9 cellular contexts compared by ENCODE assay signal in the genomic region with DNA sequence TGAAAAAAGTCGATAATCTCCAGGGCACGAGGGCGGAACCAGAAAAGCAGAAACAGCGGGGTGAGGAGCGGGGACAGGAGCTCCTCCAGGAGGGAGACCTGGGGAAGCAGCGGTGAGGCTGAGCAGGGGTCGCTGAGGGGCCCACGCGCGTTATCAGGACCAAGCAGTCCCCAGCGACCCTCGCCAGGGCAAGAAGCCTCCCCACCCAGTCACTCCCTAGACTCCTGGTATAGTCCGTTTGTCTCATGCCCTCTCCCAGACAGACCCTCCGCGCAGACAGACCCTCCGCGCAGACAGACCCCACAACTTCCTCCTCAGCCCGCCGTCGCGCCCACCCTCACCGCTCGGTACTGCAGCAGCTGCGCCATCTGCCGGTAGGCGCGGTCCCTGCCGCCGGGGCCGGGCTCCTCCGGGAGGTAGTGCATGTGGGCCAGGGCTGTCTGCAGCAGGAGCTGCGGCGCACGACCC. TPM values are rescaled to one million over a fixed set of nuclear protein-coding genes. Genes with fewer than 3 reads are reported as not detected.
A peak's percentile ranks its signal among the peaks of the same experiment; 100 is the strongest.
DNase-seq lines count a peak whose midpoint lies in the region; ATAC-seq and TF ChIP-seq lines count a peak whose summit lies in the region.
"Had no signal": no experiment of that assay in that cellular context is flagged by ENCODE, and none has a peak within 500 bp of the region (broad histone marks: within the 10 kb centered on the region; RNA-seq: fewer than 3 reads in every experiment).

No MANE protein-coding gene starts in this region.

- peak; percentile 57 for ATAC-seq in HG02588 (IDR thresholded peaks at IDR 0.05; ENCODE audit: unreplicated experiment)
- peak; percentile 53 to 56 for ATAC-seq in naive thymus-derived CD8-positive, alpha-beta T cell
- peak; percentile 76 to 78 for ATAC-seq in stimulated activated naive B cell treated with anti-CD40 and anti-IgM and Interleukin-4, amounts not matched to agents 10 μg/mL and 1 μg/mL and 100 μg/mL, for 72 hours (replicated peaks)

- peaks cover 0 to 9% (median 0%) of the 10 kb centered on the region in 5 donors for H3K27me3 Mint-ChIP-seq in naive thymus-derived CD8-positive, alpha-beta T cell
- peaks cover 52 to 58% of the 10 kb centered on the region in 2 donors for H3K27me3 Mint-ChIP-seq in stimulated activated naive B cell treated with anti-CD40 and anti-IgM and Interleukin-4, amounts not matched to agents 10 μg/mL and 1 μg/mL and 100 μg/mL, for 72 hours

- POLR2A ChIA-PET in naive thymus-derived CD8-positive, alpha-beta T cell (lab: Charles Lee): interaction anchor here (0.5 to 5.1 kb wide), 16 partner anchors 8 to 99 kb away, joined by 3 to 65 read pairs (median 5); a partner anchor contains a TSS

- peak; percentile 89 for TF ChIP-seq CTCF in epithelial cell of proximal tubule (conservative IDR thresholded peaks at IDR 0.05; ENCODE audit: low read depth, low read length)

- H3K4me3 ChIP-seq in epithelial cell of proximal tubule (ENCODE audit: low read depth, low read length): peak overlapping the region; percentile 31

- peaks cover 38 to 63% (median 57%) of the 10 kb centered on the region in 4 donors for H3K4me1 Mint-ChIP-seq in naive thymus-derived CD8-positive, alpha-beta T cell
- peaks cover 28 to 50% of the 10 kb centered on the region in 2 donors for H3K4me1 Mint-ChIP-seq in stimulated activated naive B cell treated with anti-CD40 and anti-IgM and Interleukin-4, amounts not matched to agents 10 μg/mL and 1 μg/mL and 100 μg/mL, for 72 hours

- peak overlapping the region; percentile 75 to 97 (median 88) for H3K4me3 Mint-ChIP-seq in naive thymus-derived CD8-positive, alpha-beta T cell
- H3K4me3 Mint-ChIP-seq in stimulated activated naive B cell treated with anti-CD40 and anti-IgM and Interleukin-4, amounts not matched to agents 10 μg/mL and 1 μg/mL and 100 μg/mL, for 72 hours: peak overlapping the region; percentile 77 to 86

- H3K36me3 Mint-ChIP-seq in naive thymus-derived CD8-positive, alpha-beta T cell: no peaks in the 10 kb centered on the region
- no peaks in the 10 kb centered on the region for H3K36me3 Mint-ChIP-seq in stimulated activated naive B cell treated with anti-CD40 and anti-IgM and Interleukin-4, amounts not matched to agents 10 μg/mL and 1 μg/mL and 100 μg/mL, for 72 hours

- peak overlapping the region; percentile 64 to 99 (median 95) for H3K27ac Mint-ChIP-seq in naive thymus-derived CD8-positive, alpha-beta T cell
- H3K27ac Mint-ChIP-seq in stimulated activated naive B cell treated with anti-CD40 and anti-IgM and Interleukin-4, amounts not matched to agents 10 μg/mL and 1 μg/mL and 100 μg/mL, for 72 hours: peak overlapping the region; percentile 93

- no peaks in the 10 kb centered on the region for H3K9me3 Mint-ChIP-seq in naive thymus-derived CD8-positive, alpha-beta T cell
- peaks cover 0 to 1% of the 10 kb centered on the region in 2 donors for H3K9me3 Mint-ChIP-seq in stimulated activated naive B cell treated with anti-CD40 and anti-IgM and Interleukin-4, amounts not matched to agents 10 μg/mL and 1 μg/mL and 100 μg/mL, for 72 hours

- DNase-seq in EL (peak; percentile 44), NCI-H69 (lab: John Stamatoyannopoulos, UW) (peak; percentile 86), epithelial cell of proximal tubule (ENCODE audit: low read depth) (no peak), mesenteric fat pad (ENCODE audit: low spot score) (no peak)
- peak; percentile 96 for DNase-seq in activated CD8-positive, alpha-beta memory T cell treated with anti-CD3 and anti-CD28 coated beads, Interleukin-2, amount 50 U/mL, for 48 hours
- peak; percentile 72 to 91 (median 82) for DNase-seq in naive thymus-derived CD8-positive, alpha-beta T cell
- DNase-seq in stimulated activated naive B cell treated with anti-CD40 and anti-IgM and Interleukin-4, amounts not matched to agents 10 μg/mL and 1 μg/mL and 100 μg/mL, for 72 hours: peak; percentile 43

RNA-seq across cellular contexts. Expression of a gene that starts 6.3 kb away (rescaled TPM):
- total RNA-seq in epithelial cell of proximal tubule (0.07 and 1.1 TPM in 2 replicates), mesenteric fat pad (not detected)
- 10 to 100 TPM; 34.6 to 42.2 TPM for total RNA-seq in naive thymus-derived CD8-positive, alpha-beta T cell
- 10 to 100 TPM in 2 of 3 donors, 1 to 10 TPM in 1; 9.2 to 39.1 (median 24.7) TPM for polyA plus RNA-seq in naive thymus-derived CD8-positive, alpha-beta T cell
- total RNA-seq: glomerular endothelial cell had no signal

RNA-seq across cellular contexts. Expression of a gene that starts 10.3 kb away (rescaled TPM):
- total RNA-seq in epithelial cell of proximal tubule (31.8 and 36.7 TPM in 2 replicates), mesenteric fat pad (27.6 TPM)
- total RNA-seq in naive thymus-derived CD8-positive, alpha-beta T cell: 10 to 100 TPM; 71.3 to 74.7 TPM
- 10 to 100 TPM; 17.1 to 18.4 (median 17.4) TPM for polyA plus RNA-seq in naive thymus-derived CD8-positive, alpha-beta T cell

RNA-seq across cellular contexts. Expression of a gene that starts 27.2 kb away (rescaled TPM):
- total RNA-seq in epithelial cell of proximal tubule: 1.2 and 1.9 TPM in 2 replicates
- total RNA-seq in naive thymus-derived CD8-positive, alpha-beta T cell: 1 to 10 TPM; 1.7 to 1.8 TPM
- polyA plus RNA-seq in naive thymus-derived CD8-positive, alpha-beta T cell: 1 to 10 TPM; 1.4 to 3.3 (median 2.0) TPM
- total RNA-seq in mesenteric fat pad: 57.1 TPM

RNA-seq across cellular contexts. Expression of a gene that starts 30.3 kb away (rescaled TPM):
- 2.5 TPM in 1 of 2 replicates, not detected in the other for total RNA-seq in epithelial cell of proximal tubule
- total RNA-seq in naive thymus-derived CD8-positive, alpha-beta T cell: 10 to 100 TPM; 13.5 TPM
- polyA plus RNA-seq in naive thymus-derived CD8-positive, alpha-beta T cell: not detected
- total RNA-seq in mesenteric fat pad: 0.87 TPM

RNA-seq across cellular contexts. Expression of a gene that starts 39.7 kb away (rescaled TPM):
- total RNA-seq in epithelial cell of proximal tubule: 19.3 and 21.1 TPM in 2 replicates
- 1 to 10 TPM; 4.1 to 6.0 TPM for total RNA-seq in naive thymus-derived CD8-positive, alpha-beta T cell
- polyA plus RNA-seq in naive thymus-derived CD8-positive, alpha-beta T cell: 10 to 100 TPM; 10.7 to 13.2 (median 11.7) TPM
- total RNA-seq in mesenteric fat pad: 7.3 TPM

Comparison
In these comparisons a context has a peak if more than half of its experiments do, and no peak if none do; other contexts are left out.
1. DNase-seq: peak in EL (single experiment), NCI-H69 (single experiment), activated CD8-positive, alpha-beta memory T cell treated with anti-CD3 and anti-CD28 coated beads, Interleukin-2, amount 50 U/mL, for 48 hours (single experiment), naive thymus-derived CD8-positive, alpha-beta T cell (10 of 10) and stimulated activated naive B cell treated with anti-CD40 and anti-IgM and Interleukin-4, amounts not matched to agents 10 μg/mL and 1 μg/mL and 100 μg/mL, for 72 hours (single experiment); none in epithelial cell of proximal tubule (single experiment) and mesenteric fat pad (single experiment).
2. RNA of a gene that starts 6.3 kb away (total RNA-seq): 34.6 to 42.2 TPM in naive thymus-derived CD8-positive, alpha-beta T cell; 0.07 to 1.1 TPM in epithelial cell of proximal tubule and not detected in mesenteric fat pad (single experiment); every median in the first group is over 10 times any median in the second.
3. RNA of a gene that starts 27.2 kb away (total RNA-seq): 57.1 TPM in mesenteric fat pad (single experiment); 1.2 to 1.9 TPM in epithelial cell of proximal tubule and 1.7 to 1.8 TPM in naive thymus-derived CD8-positive, alpha-beta T cell; every median in the first group is over 10 times any median in the second.
4. Peak in every context shown above with its lines, with median percentiles within 50 percentile points of each other: ATAC-seq.